Comparison of ENCODE assay signal across 13 cellular contexts in genomic region chr21:14699433-14700410, GRCh38.
"Had no signal": no experiment of that assay in that cellular context is flagged by ENCODE, and none has a peak within 500 bp of the region (broad histone marks: within the 10 kb centered on the region; RNA-seq: fewer than 3 reads in every experiment).

No MANE protein-coding gene starts in this region.

- H3K9me3 Mint-ChIP-seq: activated naive CD4-positive, alpha-beta T cell treated with anti-CD3 and anti-CD28 coated beads, Interleukin-2, amount 50 U/mL, for 24 hours; neural progenitor cell; T-cell had no signal

- H3K4me1 Mint-ChIP-seq: neural progenitor cell, T-cell had no signal

- H3K4me3 ChIP-seq: adrenal gland, coronary artery, lower lobe of right lung, neural progenitor cell had no signal

- H3K27ac ChIP-seq: adrenal gland, coronary artery, lower lobe of right lung, neural progenitor cell had no signal

- H3K4me3 Mint-ChIP-seq: activated naive CD4-positive, alpha-beta T cell treated with anti-CD3 and anti-CD28 coated beads, Interleukin-2, amount 50 U/mL, for 24 hours; neural progenitor cell; T-cell had no signal

- H3K36me3 ChIP-seq: adrenal gland, lower lobe of right lung, neural progenitor cell had no signal

- H3K27me3 Mint-ChIP-seq: activated naive CD4-positive, alpha-beta T cell treated with anti-CD3 and anti-CD28 coated beads, Interleukin-2, amount 50 U/mL, for 24 hours; T-cell had no signal

- DNase-seq: activated CD4-positive, alpha-beta T cell treated with anti-CD3 and anti-CD28 coated beads, Interleukin-2, amount 50 U/mL, for 4 hours; adrenal gland; caudate nucleus; foreskin melanocyte; kidney glomerular epithelial cell; lower lobe of right lung; stimulated activated CD4-positive, alpha-beta T cell treated with anti-CD3 and anti-CD28 coated beads, Interleukin-1b, Interleukin-23, amount 100 ng/mL, for 48 hours; T-cell; T-helper 9 cell had no signal

- H3K36me3 Mint-ChIP-seq: activated naive CD4-positive, alpha-beta T cell treated with anti-CD3 and anti-CD28 coated beads, Interleukin-2, amount 50 U/mL, for 24 hours; neural progenitor cell; T-cell had no signal

- H3K27me3 ChIP-seq: adrenal gland, neural progenitor cell had no signal

- H3K4me1 ChIP-seq: adrenal gland, lower lobe of right lung, neural progenitor cell had no signal

- H3K27ac Mint-ChIP-seq: activated naive CD4-positive, alpha-beta T cell treated with anti-CD3 and anti-CD28 coated beads, Interleukin-2, amount 50 U/mL, for 24 hours; neural progenitor cell; T-cell had no signal

- H3K9me3 ChIP-seq: adrenal gland, lower lobe of right lung had no signal

- ATAC-seq: activated CD4-positive, CD25-positive, alpha-beta regulatory T cell treated with anti-CD3 and anti-CD28 coated beads, Interleukin-2, amount 50 U/mL, for 24 hours; lower lobe of right lung; T-cell had no signal
